ENCODE assay signal across 19 cellular contexts in the genomic region with DNA sequence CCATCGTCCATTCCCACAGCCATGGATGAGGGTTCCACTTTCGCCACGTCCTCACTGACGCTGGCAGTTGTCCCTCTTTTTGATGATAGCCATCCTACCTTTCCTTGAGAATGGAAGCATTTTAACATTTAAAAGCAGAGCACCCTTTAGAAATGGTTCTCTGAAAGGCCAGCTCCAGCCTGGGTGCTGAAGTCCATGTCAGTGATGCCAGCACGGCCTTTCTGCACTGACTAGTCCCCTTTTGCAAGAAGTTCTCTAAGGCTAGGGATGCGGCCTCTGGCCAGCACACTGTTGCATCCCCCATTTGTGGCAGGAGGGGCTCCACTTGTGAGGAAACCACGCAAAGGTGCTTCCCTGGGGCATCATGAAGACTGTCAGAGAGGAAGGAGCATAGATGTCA.
"Had no signal": no experiment of that assay in that cellular context is flagged by ENCODE, and none has a peak within 500 bp of the region (broad histone marks: within the 10 kb centered on the region; RNA-seq: fewer than 3 reads in every experiment).

No MANE protein-coding gene starts in this region.

- H3K27me3 ChIP-seq: brain microvascular endothelial cell, cardiac muscle cell had no signal

- DNase-seq: activated CD4-positive, alpha-beta memory T cell treated with anti-CD3 and anti-CD28 coated beads for 36 hours; activated CD4-positive, alpha-beta T cell treated with anti-CD3 and anti-CD28 coated beads, Interleukin-2, amount 10 ng/mL, durations not matched to agents 7 days and 5 days; activated CD4-positive, CD25-positive, alpha-beta regulatory T cell; activated CD8-positive, alpha-beta memory T cell treated with anti-CD3 and anti-CD28 coated beads for 24 hours; amygdala; brain microvascular endothelial cell; MV-4-11; NCI-H1092 treated with DMSO at 0.1 percent for 48 hours; NCI-H1417 treated with DMSO at 0.1 percent for 48 hours; NCI-H1694 treated with DMSO at 0.1 percent for 48 hours; NCI-H345; NCI-H526 treated with DMSO at 0.1 percent for 48 hours; NCI-H82; SIG-M5; T-helper 17 cell; T-helper 9 cell had no signal

- H3K27me3 Mint-ChIP-seq: activated CD4-positive, alpha-beta memory T cell treated with anti-CD3 and anti-CD28 coated beads for 36 hours; activated CD4-positive, alpha-beta T cell treated with anti-CD3 and anti-CD28 coated beads, Interleukin-2, amount 10 ng/mL, durations not matched to agents 7 days and 5 days; T-helper 17 cell had no signal

- H3K4me3 Mint-ChIP-seq: activated CD4-positive, alpha-beta memory T cell treated with anti-CD3 and anti-CD28 coated beads for 36 hours; activated CD4-positive, alpha-beta T cell treated with anti-CD3 and anti-CD28 coated beads, Interleukin-2, amount 10 ng/mL, durations not matched to agents 7 days and 5 days had no signal

- H3K4me1 Mint-ChIP-seq: activated CD4-positive, alpha-beta T cell treated with anti-CD3 and anti-CD28 coated beads, Interleukin-2, amount 10 ng/mL, durations not matched to agents 7 days and 5 days had no signal

- ATAC-seq: activated naive CD4-positive, alpha-beta T cell treated with anti-CD3 and anti-CD28 coated beads, Interleukin-2, amount 50 U/mL, for 72 hours; T-helper 17 cell had no signal

- H3K36me3 ChIP-seq: brain microvascular endothelial cell had no signal

- H3K27ac Mint-ChIP-seq: activated CD4-positive, alpha-beta memory T cell treated with anti-CD3 and anti-CD28 coated beads for 36 hours; activated CD4-positive, alpha-beta T cell treated with anti-CD3 and anti-CD28 coated beads, Interleukin-2, amount 10 ng/mL, durations not matched to agents 7 days and 5 days; activated naive CD4-positive, alpha-beta T cell treated with anti-CD3 and anti-CD28 coated beads, Interleukin-2, amount 50 U/mL, for 72 hours had no signal

- H3K36me3 Mint-ChIP-seq: activated CD4-positive, alpha-beta memory T cell treated with anti-CD3 and anti-CD28 coated beads for 36 hours; activated naive CD4-positive, alpha-beta T cell treated with anti-CD3 and anti-CD28 coated beads, Interleukin-2, amount 50 U/mL, for 72 hours had no signal

- H3K27ac ChIP-seq: brain microvascular endothelial cell, cardiac muscle cell, KMS-11 had no signal

- H3K4me3 ChIP-seq: cardiac muscle cell had no signal

- H3K9me3 Mint-ChIP-seq: activated CD4-positive, alpha-beta memory T cell treated with anti-CD3 and anti-CD28 coated beads for 36 hours; activated CD4-positive, alpha-beta T cell treated with anti-CD3 and anti-CD28 coated beads, Interleukin-2, amount 10 ng/mL, durations not matched to agents 7 days and 5 days; activated naive CD4-positive, alpha-beta T cell treated with anti-CD3 and anti-CD28 coated beads, Interleukin-2, amount 50 U/mL, for 72 hours had no signal
